Comparison of ENCODE assay signal across 1 cellular context in genomic region chr1:23908453-23909341, GRCh38.
TF ChIP-seq lines count a peak whose summit lies in the region.

No MANE protein-coding gene starts in this region.

TF ChIP-seq in H1, 55 proteins besides CTCF, POLR2A, EP300 and RAD21:
- TF ChIP-seq, protein P1, sequence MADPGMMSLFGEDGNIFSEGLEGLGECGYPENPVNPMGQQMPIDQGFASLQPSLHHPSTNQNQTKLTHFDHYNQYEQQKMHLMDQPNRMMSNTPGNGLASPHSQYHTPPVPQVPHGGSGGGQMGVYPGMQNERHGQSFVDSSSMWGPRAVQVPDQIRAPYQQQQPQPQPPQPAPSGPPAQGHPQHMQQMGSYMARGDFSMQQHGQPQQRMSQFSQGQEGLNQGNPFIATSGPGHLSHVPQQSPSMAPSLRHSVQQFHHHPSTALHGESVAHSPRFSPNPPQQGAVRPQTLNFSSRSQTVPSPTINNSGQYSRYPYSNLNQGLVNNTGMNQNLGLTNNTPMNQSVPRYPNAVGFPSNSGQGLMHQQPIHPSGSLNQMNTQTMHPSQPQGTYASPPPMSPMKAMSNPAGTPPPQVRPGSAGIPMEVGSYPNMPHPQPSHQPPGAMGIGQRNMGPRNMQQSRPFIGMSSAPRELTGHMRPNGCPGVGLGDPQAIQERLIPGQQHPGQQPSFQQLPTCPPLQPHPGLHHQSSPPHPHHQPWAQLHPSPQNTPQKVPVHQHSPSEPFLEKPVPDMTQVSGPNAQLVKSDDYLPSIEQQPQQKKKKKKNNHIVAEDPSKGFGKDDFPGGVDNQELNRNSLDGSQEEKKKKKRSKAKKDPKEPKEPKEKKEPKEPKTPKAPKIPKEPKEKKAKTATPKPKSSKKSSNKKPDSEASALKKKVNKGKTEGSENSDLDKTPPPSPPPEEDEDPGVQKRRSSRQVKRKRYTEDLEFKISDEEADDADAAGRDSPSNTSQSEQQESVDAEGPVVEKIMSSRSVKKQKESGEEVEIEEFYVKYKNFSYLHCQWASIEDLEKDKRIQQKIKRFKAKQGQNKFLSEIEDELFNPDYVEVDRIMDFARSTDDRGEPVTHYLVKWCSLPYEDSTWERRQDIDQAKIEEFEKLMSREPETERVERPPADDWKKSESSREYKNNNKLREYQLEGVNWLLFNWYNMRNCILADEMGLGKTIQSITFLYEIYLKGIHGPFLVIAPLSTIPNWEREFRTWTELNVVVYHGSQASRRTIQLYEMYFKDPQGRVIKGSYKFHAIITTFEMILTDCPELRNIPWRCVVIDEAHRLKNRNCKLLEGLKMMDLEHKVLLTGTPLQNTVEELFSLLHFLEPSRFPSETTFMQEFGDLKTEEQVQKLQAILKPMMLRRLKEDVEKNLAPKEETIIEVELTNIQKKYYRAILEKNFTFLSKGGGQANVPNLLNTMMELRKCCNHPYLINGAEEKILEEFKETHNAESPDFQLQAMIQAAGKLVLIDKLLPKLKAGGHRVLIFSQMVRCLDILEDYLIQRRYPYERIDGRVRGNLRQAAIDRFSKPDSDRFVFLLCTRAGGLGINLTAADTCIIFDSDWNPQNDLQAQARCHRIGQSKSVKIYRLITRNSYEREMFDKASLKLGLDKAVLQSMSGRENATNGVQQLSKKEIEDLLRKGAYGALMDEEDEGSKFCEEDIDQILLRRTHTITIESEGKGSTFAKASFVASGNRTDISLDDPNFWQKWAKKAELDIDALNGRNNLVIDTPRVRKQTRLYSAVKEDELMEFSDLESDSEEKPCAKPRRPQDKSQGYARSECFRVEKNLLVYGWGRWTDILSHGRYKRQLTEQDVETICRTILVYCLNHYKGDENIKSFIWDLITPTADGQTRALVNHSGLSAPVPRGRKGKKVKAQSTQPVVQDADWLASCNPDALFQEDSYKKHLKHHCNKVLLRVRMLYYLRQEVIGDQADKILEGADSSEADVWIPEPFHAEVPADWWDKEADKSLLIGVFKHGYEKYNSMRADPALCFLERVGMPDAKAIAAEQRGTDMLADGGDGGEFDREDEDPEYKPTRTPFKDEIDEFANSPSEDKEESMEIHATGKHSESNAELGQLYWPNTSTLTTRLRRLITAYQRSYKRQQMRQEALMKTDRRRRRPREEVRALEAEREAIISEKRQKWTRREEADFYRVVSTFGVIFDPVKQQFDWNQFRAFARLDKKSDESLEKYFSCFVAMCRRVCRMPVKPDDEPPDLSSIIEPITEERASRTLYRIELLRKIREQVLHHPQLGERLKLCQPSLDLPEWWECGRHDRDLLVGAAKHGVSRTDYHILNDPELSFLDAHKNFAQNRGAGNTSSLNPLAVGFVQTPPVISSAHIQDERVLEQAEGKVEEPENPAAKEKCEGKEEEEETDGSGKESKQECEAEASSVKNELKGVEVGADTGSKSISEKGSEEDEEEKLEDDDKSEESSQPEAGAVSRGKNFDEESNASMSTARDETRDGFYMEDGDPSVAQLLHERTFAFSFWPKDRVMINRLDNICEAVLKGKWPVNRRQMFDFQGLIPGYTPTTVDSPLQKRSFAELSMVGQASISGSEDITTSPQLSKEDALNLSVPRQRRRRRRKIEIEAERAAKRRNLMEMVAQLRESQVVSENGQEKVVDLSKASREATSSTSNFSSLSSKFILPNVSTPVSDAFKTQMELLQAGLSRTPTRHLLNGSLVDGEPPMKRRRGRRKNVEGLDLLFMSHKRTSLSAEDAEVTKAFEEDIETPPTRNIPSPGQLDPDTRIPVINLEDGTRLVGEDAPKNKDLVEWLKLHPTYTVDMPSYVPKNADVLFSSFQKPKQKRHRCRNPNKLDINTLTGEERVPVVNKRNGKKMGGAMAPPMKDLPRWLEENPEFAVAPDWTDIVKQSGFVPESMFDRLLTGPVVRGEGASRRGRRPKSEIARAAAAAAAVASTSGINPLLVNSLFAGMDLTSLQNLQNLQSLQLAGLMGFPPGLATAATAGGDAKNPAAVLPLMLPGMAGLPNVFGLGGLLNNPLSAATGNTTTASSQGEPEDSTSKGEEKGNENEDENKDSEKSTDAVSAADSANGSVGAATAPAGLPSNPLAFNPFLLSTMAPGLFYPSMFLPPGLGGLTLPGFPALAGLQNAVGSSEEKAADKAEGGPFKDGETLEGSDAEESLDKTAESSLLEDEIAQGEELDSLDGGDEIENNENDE (IDR thresholded peaks at IDR 0.05; ENCODE audit: insufficient replicate concordance, low read length): no peak
- TF ChIP-seq KDM5A (IDR thresholded peaks at IDR 0.05; ENCODE audit: low read length) (no peak), TBP (IDR thresholded peaks at IDR 0.05; ENCODE audit: low read depth, low read length) (no peak), KDM1A (IDR thresholded peaks at IDR 0.05; ENCODE audit: borderline replicate concordance, low read length) (0 out of 2 replicates have a peak, but pooled peaks have one; percentile 39)
